In the genomic region with DNA sequence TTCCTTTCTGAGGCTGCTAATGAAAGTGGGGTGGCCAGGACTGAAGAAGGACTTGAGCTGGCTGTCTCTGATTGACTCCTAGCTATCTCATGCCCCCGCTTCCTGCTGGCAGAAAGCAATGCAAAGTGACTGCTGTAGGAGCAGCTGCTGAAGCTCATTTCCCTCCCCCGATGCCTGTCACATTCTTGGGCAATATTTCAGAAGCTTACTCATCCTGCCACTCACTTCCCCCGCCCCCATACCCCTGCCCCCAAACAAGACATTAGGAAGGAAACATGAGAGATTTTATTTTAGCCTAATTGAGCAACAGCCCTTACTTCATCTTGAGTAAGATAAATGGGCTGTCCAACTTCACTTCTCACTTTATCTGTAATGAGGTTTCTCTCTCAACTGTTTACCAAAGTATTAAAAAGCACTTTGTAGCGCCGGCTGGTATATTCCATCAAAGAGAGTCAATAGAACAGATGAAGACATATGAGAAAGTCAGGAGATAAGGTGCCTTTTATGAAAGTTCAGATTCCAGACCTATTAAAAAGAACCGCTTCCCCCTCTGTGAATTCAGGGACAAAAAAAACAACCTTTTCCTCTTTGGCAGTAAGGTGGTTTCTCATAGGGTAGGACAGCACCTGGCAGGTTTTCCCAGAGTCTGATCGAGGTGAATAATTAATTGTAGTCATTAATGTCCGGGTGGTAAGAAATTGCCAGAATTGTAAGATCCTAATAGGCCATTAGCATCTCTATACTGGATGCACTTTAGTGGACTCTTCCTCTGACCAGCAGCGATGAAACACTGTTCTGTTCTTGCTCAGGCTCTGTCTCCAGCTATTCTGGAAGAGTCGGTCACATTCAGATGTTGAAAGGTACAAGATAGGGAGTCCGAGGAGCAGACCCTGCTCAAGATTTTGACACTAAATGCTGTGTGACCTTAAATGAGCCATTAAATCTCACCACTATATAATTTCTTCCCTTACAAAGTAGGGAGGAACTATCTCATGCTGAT, we compare ENCODE assay signal across 9 cellular contexts.
DNase-seq lines count a peak whose midpoint lies in the region; ATAC-seq and TF ChIP-seq lines count a peak whose summit lies in the region.
"Had no signal": no experiment of that assay in that cellular context is flagged by ENCODE, and none has a peak within 500 bp of the region (broad histone marks: within the 10 kb centered on the region; RNA-seq: fewer than 3 reads in every experiment).

No MANE protein-coding gene starts in this region.

- no peaks in the 10 kb centered on the region for H3K9me3 Mint-ChIP-seq in CD4-positive, alpha-beta T cell
- H3K9me3 Mint-ChIP-seq in osteocyte (ENCODE audit: unreplicated experiment), result no peaks in the 10 kb centered on the region

- peak; percentile 55 for ATAC-seq in CD4-positive, alpha-beta T cell (ENCODE audit: poor library complexity)
- peak; percentile 96 for ATAC-seq in GM19395 (IDR thresholded peaks at IDR 0.05; ENCODE audit: unreplicated experiment)
- peak; percentile 97 for ATAC-seq in HG03442 (IDR thresholded peaks at IDR 0.05; ENCODE audit: unreplicated experiment)
- peak; percentile 88 to 89 for ATAC-seq in upper lobe of left lung (ENCODE audit: low FRiP score in 2 of 2)

- 33 to 34% methylated on average over 11 of the region's 11 CpGs for WGBS in upper lobe of left lung, 2 donors

- H3K27ac Mint-ChIP-seq in CD4-positive, alpha-beta T cell, result no peak overlapping the region
- H3K27ac Mint-ChIP-seq in osteocyte (ENCODE audit: unreplicated experiment), result peak overlapping the region; percentile 89

- no peak overlapping the region for H3K4me3 ChIP-seq in foreskin fibroblast (ENCODE audit: low read depth in 1 of 2, low read length in 2 of 2)
- no peak overlapping the region for H3K4me3 ChIP-seq in upper lobe of left lung
- H3K4me3 ChIP-seq: SK-N-MC had no signal

- H3K36me3 Mint-ChIP-seq in CD4-positive, alpha-beta T cell (ENCODE audit: low read depth), result no peaks in the 10 kb centered on the region
- H3K36me3 Mint-ChIP-seq in osteocyte (ENCODE audit: unreplicated experiment), result no peaks in the 10 kb centered on the region

- no peaks in the 10 kb centered on the region for H3K27me3 Mint-ChIP-seq in CD4-positive, alpha-beta T cell
- no peaks in the 10 kb centered on the region for H3K27me3 Mint-ChIP-seq in osteocyte (ENCODE audit: unreplicated experiment)

- no peak overlapping the region for H3K4me3 Mint-ChIP-seq in CD4-positive, alpha-beta T cell
- peak overlapping the region; percentile 30 for H3K4me3 Mint-ChIP-seq in osteocyte (ENCODE audit: unreplicated experiment)

- peaks cover 19 to 30% (median 24%) of the 10 kb centered on the region in 4 donors for H3K4me1 ChIP-seq in upper lobe of left lung

- intact Hi-C loops in CD4-positive, alpha-beta T cell (cut with DNase I, micrococcal nuclease), result no loop called here

- peak in 1 of 4 donors; percentile 48 for TF ChIP-seq POLR2A in upper lobe of left lung (IDR thresholded peaks at IDR 0.05)

- peak in 2 of 10 experiments; percentile 1 to 7 for DNase-seq in CD4-positive, alpha-beta T cell
- DNase-seq in NCI-H524 treated with DMSO at 0.1 percent for 48 hours (lab: John Stamatoyannopoulos, UW) (peak; percentile 89), foreskin fibroblast (peak; percentile 94 to 95), osteocyte (ENCODE audit: extremely low spot score, unreplicated experiment) (no peak), upper lobe of left lung (peak in 1 of 2 donors; percentile 82)
- DNase-seq in activated CD8-positive, alpha-beta memory T cell treated with anti-CD3 and anti-CD28 coated beads for 4 hours (ENCODE audit: low read depth in 2 of 2), result peak; percentile 5 to 19

- H3K9me3 ChIP-seq in CD4-positive, alpha-beta T cell (ENCODE audit: control insufficient read depth, low read length), result no peaks in the 10 kb centered on the region
- H3K9me3 ChIP-seq in upper lobe of left lung, result no peaks in the 10 kb centered on the region

- no peak for TF ChIP-seq CTCF in CD4-positive, alpha-beta T cell (IDR thresholded peaks at IDR 0.05)
- no peak for TF ChIP-seq CTCF in foreskin fibroblast (IDR thresholded peaks at IDR 0.05; ENCODE audit: low read depth, low read length)
- TF ChIP-seq CTCF in osteocyte (IDR thresholded peaks at IDR 0.05), result no peak
- no peak for TF ChIP-seq CTCF in upper lobe of left lung (IDR thresholded peaks at IDR 0.05)

- H3K36me3 ChIP-seq in upper lobe of left lung, result no peaks in the 10 kb centered on the region

- CTCF ChIA-PET in CD4-positive, alpha-beta T cell (lab: Charles Lee), result no interaction called here

- H3K27ac ChIP-seq in CD4-positive, alpha-beta T cell (ENCODE audit: low read depth, low read length), result no peak overlapping the region
- H3K27ac ChIP-seq in upper lobe of left lung, result peak overlapping the region; percentile 73 to 85 (median 76)
- H3K27ac ChIP-seq: SK-N-MC had no signal

- POLR2A ChIA-PET in CD4-positive, alpha-beta T cell (lab: Charles Lee), result no interaction called here

- H3K4me1 Mint-ChIP-seq in CD4-positive, alpha-beta T cell (ENCODE audit: low read depth), result peaks cover 17% of the 10 kb centered on the region
- H3K4me1 Mint-ChIP-seq in osteocyte (ENCODE audit: unreplicated experiment), result peaks cover 23% of the 10 kb centered on the region

- TF ChIP-seq EP300 in upper lobe of left lung (IDR thresholded peaks at IDR 0.05), result no peak

- H3K27me3 ChIP-seq in CD4-positive, alpha-beta T cell (ENCODE audit: control insufficient read depth, insufficient read depth, low read length), result no peaks in the 10 kb centered on the region
- no peaks in the 10 kb centered on the region for H3K27me3 ChIP-seq in upper lobe of left lung
